8 cellular contexts compared by ENCODE assay signal in the genomic region with DNA sequence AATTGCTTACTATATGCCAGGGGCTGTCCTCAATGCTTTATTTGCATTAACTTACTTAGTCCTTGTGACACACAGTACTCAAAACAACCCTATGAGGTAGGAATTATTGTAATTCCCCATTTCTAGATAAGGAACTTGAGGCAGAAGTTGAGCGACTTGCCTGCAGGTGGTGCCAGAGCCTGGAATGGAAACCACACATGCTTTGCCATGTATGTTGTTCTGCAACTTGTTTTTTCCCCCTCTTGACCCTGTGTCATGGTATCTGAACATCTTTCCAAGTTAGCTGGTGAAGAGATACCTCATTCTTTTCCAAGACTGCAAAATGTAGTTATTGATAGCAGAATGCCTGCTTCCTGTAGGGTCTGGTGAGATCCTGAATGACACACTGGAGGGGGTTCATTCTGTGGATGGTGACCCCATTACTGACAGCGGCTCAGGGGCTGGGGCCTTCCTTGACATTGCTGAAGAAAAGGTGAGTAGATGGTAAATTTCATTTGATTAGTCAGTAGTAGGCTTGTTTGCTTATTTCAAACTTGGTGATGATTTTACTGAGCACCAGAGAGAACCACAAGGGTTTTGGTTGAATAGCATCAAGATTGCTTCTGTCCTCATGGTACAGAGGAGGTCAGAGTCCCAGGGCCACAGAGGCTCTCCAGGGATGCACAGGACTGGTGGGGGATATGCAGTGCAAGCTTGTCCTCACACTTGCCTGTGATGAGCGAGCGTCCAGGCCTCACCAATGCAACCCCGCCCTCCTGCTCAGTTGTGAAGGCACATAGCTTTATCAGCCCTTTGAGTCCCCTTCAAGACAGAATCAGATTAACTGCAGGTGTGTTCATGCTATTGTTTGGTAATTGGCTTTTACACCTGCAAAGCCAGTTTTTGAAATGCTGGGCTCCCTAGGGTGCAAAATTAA. TPM values are rescaled to one million over a fixed set of nuclear protein-coding genes. Genes with fewer than 3 reads are reported as not detected.
DNase-seq lines count a peak whose midpoint lies in the region; ATAC-seq and TF ChIP-seq lines count a peak whose summit lies in the region.

No MANE protein-coding gene starts in this region.

- H3K4me2 ChIP-seq in OCI-LY1 (ENCODE audit: low read length) (no peak overlapping the region), trophoblast cell (ENCODE audit: low read length) (no peak overlapping the region)

- H2BK5ac ChIP-seq in trophoblast cell (ENCODE audit: low read depth, low read length, poor library complexity) = no peak overlapping the region

- H3K27ac ChIP-seq in OCI-LY1 (ENCODE audit: low read depth, low read length, poor library complexity, severe bottlenecking) (no peak overlapping the region), trophoblast cell (ENCODE audit: low read depth, low read length) (no peak overlapping the region)

- DNase-seq in activated T-cell treated with anti-CD3 and anti-CD28 coated beads for 48 hours (ENCODE audit: low read depth) = peak; percentile 21
- DNase-seq in fibroblast of peridontal ligament (ENCODE audit: extremely low read depth) = peak; percentile 84
- peak; percentile 82 to 91 for DNase-seq in trophoblast cell

- H3K9me3 ChIP-seq in OCI-LY1 (ENCODE audit: low read length) = no peaks in the 10 kb centered on the region
- peaks cover 3% of the 10 kb centered on the region for H3K9me3 ChIP-seq in trophoblast cell (ENCODE audit: insufficient read depth, low read depth, low read length)

- no peak overlapping the region for H2AK5ac ChIP-seq in trophoblast cell (ENCODE audit: low read length)

- H3K79me1 ChIP-seq in trophoblast cell (ENCODE audit: low read length) = peaks cover 6% of the 10 kb centered on the region

- H4K8ac ChIP-seq in trophoblast cell (ENCODE audit: low read depth, low read length) = no peak overlapping the region

- H2AFZ ChIP-seq in OCI-LY1 (ENCODE audit: low read length) (no peak overlapping the region), trophoblast cell (ENCODE audit: insufficient read depth, low read length, poor library complexity) (no peak overlapping the region)

- TF ChIP-seq CTCF in GM12801 (IDR thresholded peaks at IDR 0.05; ENCODE audit: extremely low read depth, insufficient read length) = peak; percentile 32
- peak; percentile 89 for TF ChIP-seq CTCF in OCI-LY1 (IDR thresholded peaks at IDR 0.05; ENCODE audit: low read length)

- WGBS in trophoblast cell (ENCODE audit: extremely low coverage, insufficient coverage, insufficient read length) = no CpG with 5 or more reads among the region's 5 CpGs

- H3K79me2 ChIP-seq in OCI-LY1 (ENCODE audit: insufficient read depth, low read length) (no peaks in the 10 kb centered on the region), trophoblast cell (ENCODE audit: control insufficient read depth, insufficient read depth, low read length, poor library complexity) (no peaks in the 10 kb centered on the region)

- H3K23ac ChIP-seq in trophoblast cell (ENCODE audit: low read length) = no peak overlapping the region

- no peaks in the 10 kb centered on the region for H4K20me1 ChIP-seq in OCI-LY1 (ENCODE audit: insufficient read depth, low read length)

- H3K4me1 ChIP-seq in OCI-LY1 (ENCODE audit: insufficient read depth, low read length, severe bottlenecking) = no peaks in the 10 kb centered on the region
- peaks cover 0 to 12% of the 10 kb centered on the region in 2 experiments for H3K4me1 ChIP-seq in trophoblast cell (ENCODE audit: control insufficient read depth in 1 of 2, insufficient read depth in 2 of 2, low read length in 2 of 2)

- H3K36me3 ChIP-seq in OCI-LY1 (ENCODE audit: insufficient read depth, low read length) (no peaks in the 10 kb centered on the region), trophoblast cell (ENCODE audit: control insufficient read depth in 1 of 2, insufficient read depth in 2 of 2, low read length in 2 of 2) (no peaks in the 10 kb centered on the region)

- H3K27me3 ChIP-seq in OCI-LY1 (ENCODE audit: insufficient read depth, low read length) = no peaks in the 10 kb centered on the region
- H3K27me3 ChIP-seq in trophoblast cell (ENCODE audit: insufficient read depth, low read length) = no peaks in the 10 kb centered on the region

- no peak overlapping the region for H3K18ac ChIP-seq in trophoblast cell (ENCODE audit: low read length)

- no peak overlapping the region for H4K12ac ChIP-seq in trophoblast cell (ENCODE audit: low read depth, low read length)

- H3K9me2 ChIP-seq in OCI-LY1 (ENCODE audit: low read depth, low read length) = no peaks in the 10 kb centered on the region

- no peak overlapping the region for H3K9ac ChIP-seq in OCI-LY1 (ENCODE audit: low read length)
- no peak overlapping the region for H3K9ac ChIP-seq in trophoblast cell (ENCODE audit: low read length)

- H3K4me3 ChIP-seq in OCI-LY1 (ENCODE audit: low read depth, low read length, poor library complexity, severe bottlenecking) (no peak overlapping the region), trophoblast cell (ENCODE audit: low read depth, low read length) (no peak overlapping the region)

- peak overlapping the region; percentile 61 for H2BK12ac ChIP-seq in trophoblast cell (ENCODE audit: low read length)

- no peak overlapping the region for H3K4ac ChIP-seq in trophoblast cell (ENCODE audit: low read depth, low read length)

- H3F3A ChIP-seq in OCI-LY1 (ENCODE audit: insufficient read depth, low read length) = no peaks in the 10 kb centered on the region

- peak; percentile 53 for ATAC-seq in HG03460 (IDR thresholded peaks at IDR 0.05; ENCODE audit: unreplicated experiment)
- no peak for ATAC-seq in HG03095 (IDR thresholded peaks at IDR 0.05; ENCODE audit: unreplicated experiment)
- ATAC-seq in HG03457 (IDR thresholded peaks at IDR 0.05; ENCODE audit: unreplicated experiment) = no peak

- H3K14ac ChIP-seq in trophoblast cell (ENCODE audit: low read length) = no peak overlapping the region

- no peak overlapping the region for H2BK120ac ChIP-seq in trophoblast cell (ENCODE audit: insufficient read depth, low read length, poor library complexity)

- no peak overlapping the region for H4K91ac ChIP-seq in trophoblast cell (ENCODE audit: low read depth, low read length)

RNA-seq across cellular contexts. Expression of a gene that starts 57.0 kb away (rescaled TPM):
- 0.51 and 0.57 TPM in 2 replicates for polyA plus RNA-seq in trophoblast cell (2013)

Comparison
In these comparisons a context has a peak if more than half of its experiments do, and no peak if none do; other contexts are left out.
1. DNase-seq: peak in every context shown above with its lines; median percentile 86 in trophoblast cell; 84 in fibroblast of peridontal ligament; 21 in activated T-cell treated with anti-CD3 and anti-CD28 coated beads for 48 hours.